In the genomic region with DNA sequence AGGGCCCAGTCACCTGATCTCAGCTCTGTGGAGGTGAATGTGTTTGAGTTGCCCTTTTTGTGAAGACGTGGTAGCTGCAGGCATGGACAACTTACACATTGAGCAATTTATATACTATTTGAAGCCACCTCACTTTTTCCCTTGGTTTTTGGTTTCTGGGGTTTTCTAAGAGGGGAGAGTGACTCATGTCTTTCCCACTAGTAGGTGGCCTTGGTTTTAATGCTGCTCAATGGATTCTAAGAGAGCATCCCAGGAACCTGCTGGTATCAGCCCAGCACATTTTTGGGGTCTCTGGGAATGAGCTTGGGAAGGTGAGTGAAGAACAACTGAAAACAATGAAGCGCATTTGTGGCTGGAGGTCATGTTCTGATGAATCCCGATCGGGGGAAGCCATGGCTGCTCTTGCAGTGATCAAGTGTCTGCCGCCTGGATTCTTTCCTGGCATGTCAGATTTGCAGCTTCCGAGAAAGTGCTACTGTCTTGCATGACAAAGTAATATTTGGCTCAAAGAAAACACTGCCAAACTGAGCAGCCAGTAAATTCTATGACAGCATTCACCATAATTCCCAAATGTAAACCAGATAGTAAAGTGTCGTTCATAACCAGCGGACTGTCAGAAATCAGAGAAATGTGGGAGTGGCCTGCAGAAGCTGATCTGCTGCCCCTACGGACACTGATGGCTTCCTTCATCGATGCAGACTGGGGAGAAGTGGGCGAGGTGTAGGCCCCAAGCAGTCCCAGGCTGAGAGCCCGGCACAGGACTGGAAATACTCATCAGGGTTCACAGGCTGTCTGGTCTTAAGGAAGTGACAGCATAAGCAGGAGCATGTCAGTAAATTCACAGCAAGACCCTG, we compare ENCODE assay signal across 13 cellular contexts.
DNase-seq lines count a peak whose midpoint lies in the region; ATAC-seq and TF ChIP-seq lines count a peak whose summit lies in the region.
"Had no signal": no experiment of that assay in that cellular context is flagged by ENCODE, and none has a peak within 500 bp of the region (broad histone marks: within the 10 kb centered on the region; RNA-seq: fewer than 3 reads in every experiment).

No MANE protein-coding gene starts in this region.

- H3K9me2 ChIP-seq in GM23338 (ENCODE audit: insufficient read depth), result no peaks in the 10 kb centered on the region

- no peaks in the 10 kb centered on the region for H3F3A ChIP-seq in GM23338 (replicated peaks; ENCODE audit: low read depth)

- peaks cover 6% of the 10 kb centered on the region; the same call in 1 of the 2 replicates for H3K4me1 ChIP-seq in GM23338 (ENCODE audit: insufficient read depth)
- peaks cover 80% of the 10 kb centered on the region for H3K4me1 ChIP-seq in left ventricle myocardium inferior
- peaks cover 36% of the 10 kb centered on the region for H3K4me1 ChIP-seq in lower lobe of right lung
- H3K4me1 ChIP-seq: body of pancreas had no signal

- no peaks in the 10 kb centered on the region; the same call in 1 of the 2 replicates for H3K79me2 ChIP-seq in GM23338 (replicated peaks; ENCODE audit: insufficient read depth)

- H3K27ac ChIP-seq in GM23338 (ENCODE audit: low read depth), result no peak overlapping the region
- H3K27ac ChIP-seq in left ventricle myocardium inferior (replicated peaks), result peak overlapping the region; percentile 81
- H3K27ac ChIP-seq in lower lobe of right lung, result no peak overlapping the region
- H3K27ac ChIP-seq: SJCRH30, suprapubic skin had no signal

- H3K36me3 Mint-ChIP-seq in GM23338 (ENCODE audit: low read depth), result peaks cover 11% of the 10 kb centered on the region
- no peaks in the 10 kb centered on the region for H3K36me3 Mint-ChIP-seq in activated naive CD8-positive, alpha-beta T cell treated with anti-CD3 and anti-CD28 coated beads, Interleukin-2, amount 50 U/mL, for 24 hours (ENCODE audit: low read depth)
- H3K36me3 Mint-ChIP-seq in stimulated activated effector memory CD8-positive, alpha-beta T cell treated with anti-CD3 and anti-CD28 coated beads, Interleukin-12 subunit alpha, Interleukin-12 subunit beta, amount 100 ng/mL, for 72 hours, result no peaks in the 10 kb centered on the region
- H3K36me3 Mint-ChIP-seq: activated CD4-positive, alpha-beta memory T cell treated with anti-CD3 and anti-CD28 coated beads for 36 hours had no signal

- no peak overlapping the region for H3K4me3 Mint-ChIP-seq in GM23338
- no peak overlapping the region for H3K4me3 Mint-ChIP-seq in activated naive CD8-positive, alpha-beta T cell treated with anti-CD3 and anti-CD28 coated beads, Interleukin-2, amount 50 U/mL, for 24 hours
- no peak overlapping the region for H3K4me3 Mint-ChIP-seq in stimulated activated effector memory CD8-positive, alpha-beta T cell treated with anti-CD3 and anti-CD28 coated beads, Interleukin-12 subunit alpha, Interleukin-12 subunit beta, amount 100 ng/mL, for 72 hours
- H3K4me3 Mint-ChIP-seq: activated CD4-positive, alpha-beta memory T cell treated with anti-CD3 and anti-CD28 coated beads for 36 hours had no signal

- no peak overlapping the region for H3K4me3 ChIP-seq in GM23338
- H3K4me3 ChIP-seq in left ventricle myocardium inferior, result no peak overlapping the region
- H3K4me3 ChIP-seq in lower lobe of right lung, result no peak overlapping the region
- H3K4me3 ChIP-seq: body of pancreas, SJCRH30, suprapubic skin had no signal

- intact Hi-C loops in left ventricle myocardium inferior (cut with micrococcal nuclease) (no loop called here), lower lobe of right lung (cut with DNase I) (no loop called here), left colon (cut with DNase I, micrococcal nuclease) (no loop called here)

- peaks cover 21% of the 10 kb centered on the region for H3K4me1 Mint-ChIP-seq in GM23338
- peaks cover 7% of the 10 kb centered on the region for H3K4me1 Mint-ChIP-seq in activated naive CD8-positive, alpha-beta T cell treated with anti-CD3 and anti-CD28 coated beads, Interleukin-2, amount 50 U/mL, for 24 hours
- peaks cover 7% of the 10 kb centered on the region for H3K4me1 Mint-ChIP-seq in stimulated activated effector memory CD8-positive, alpha-beta T cell treated with anti-CD3 and anti-CD28 coated beads, Interleukin-12 subunit alpha, Interleukin-12 subunit beta, amount 100 ng/mL, for 72 hours

- peak overlapping the region; percentile 33; the same call in 1 of the 2 replicates for H3K27ac Mint-ChIP-seq in GM23338
- no peak overlapping the region for H3K27ac Mint-ChIP-seq in activated naive CD8-positive, alpha-beta T cell treated with anti-CD3 and anti-CD28 coated beads, Interleukin-2, amount 50 U/mL, for 24 hours
- no peak overlapping the region for H3K27ac Mint-ChIP-seq in stimulated activated effector memory CD8-positive, alpha-beta T cell treated with anti-CD3 and anti-CD28 coated beads, Interleukin-12 subunit alpha, Interleukin-12 subunit beta, amount 100 ng/mL, for 72 hours
- H3K27ac Mint-ChIP-seq: activated CD4-positive, alpha-beta memory T cell treated with anti-CD3 and anti-CD28 coated beads for 36 hours had no signal

- DNase-seq in GM23338 (ENCODE audit: low spot score) (no peak), left ventricle myocardium inferior (no peak), lower lobe of right lung (no peak), left colon (no peak)
- DNase-seq in activated naive CD8-positive, alpha-beta T cell treated with anti-CD3 and anti-CD28 coated beads, Interleukin-2, amount 50 U/mL, for 24 hours, result no peak
- no peak for DNase-seq in stimulated activated effector memory CD8-positive, alpha-beta T cell treated with anti-CD3 and anti-CD28 coated beads, Interleukin-12 subunit alpha, Interleukin-12 subunit beta, amount 100 ng/mL, for 72 hours (ENCODE audit: low spot score in 2 of 2)
- DNase-seq: activated CD4-positive, alpha-beta memory T cell treated with anti-CD3 and anti-CD28 coated beads for 36 hours; body of pancreas; NCI-H345; SJCRH30 had no signal

- H3K9me3 ChIP-seq in left ventricle myocardium inferior (replicated peaks) (no peaks in the 10 kb centered on the region), lower lobe of right lung (no peaks in the 10 kb centered on the region)
- H3K9me3 ChIP-seq: body of pancreas, SJCRH30, suprapubic skin had no signal

- H3K9me3 Mint-ChIP-seq in GM23338, result no peaks in the 10 kb centered on the region; the same call in 2 of the 3 replicates
- no peaks in the 10 kb centered on the region for H3K9me3 Mint-ChIP-seq in activated naive CD8-positive, alpha-beta T cell treated with anti-CD3 and anti-CD28 coated beads, Interleukin-2, amount 50 U/mL, for 24 hours
- no peaks in the 10 kb centered on the region for H3K9me3 Mint-ChIP-seq in stimulated activated effector memory CD8-positive, alpha-beta T cell treated with anti-CD3 and anti-CD28 coated beads, Interleukin-12 subunit alpha, Interleukin-12 subunit beta, amount 100 ng/mL, for 72 hours

- no peak overlapping the region for H2AFZ ChIP-seq in GM23338

- H3K4me2 ChIP-seq in GM23338, result no peak overlapping the region

- H3K36me3 ChIP-seq in GM23338 (ENCODE audit: insufficient read depth) (no peaks in the 10 kb centered on the region; the same call in 1 of the 2 replicates), left ventricle myocardium inferior (no peaks in the 10 kb centered on the region), lower lobe of right lung (no peaks in the 10 kb centered on the region)
- H3K36me3 ChIP-seq: suprapubic skin had no signal

- ATAC-seq in GM23338 (no peak), lower lobe of right lung (no peak), left colon (no peak), GM18498 (IDR thresholded peaks at IDR 0.05; ENCODE audit: unreplicated experiment) (no peak), HG02763 (IDR thresholded peaks at IDR 0.05; ENCODE audit: unreplicated experiment) (no peak)
- peak; percentile 93 for ATAC-seq in activated naive CD8-positive, alpha-beta T cell treated with anti-CD3 and anti-CD28 coated beads, Interleukin-2, amount 50 U/mL, for 24 hours
- peak; percentile 35 for ATAC-seq in stimulated activated effector memory CD8-positive, alpha-beta T cell treated with anti-CD3 and anti-CD28 coated beads, Interleukin-12 subunit alpha, Interleukin-12 subunit beta, amount 100 ng/mL, for 72 hours
- ATAC-seq: body of pancreas had no signal

- H3K27me3 Mint-ChIP-seq in GM23338 (ENCODE audit: insufficient read depth, low read depth, poor library complexity), result peaks cover 12% of the 10 kb centered on the region
- H3K27me3 Mint-ChIP-seq in activated naive CD8-positive, alpha-beta T cell treated with anti-CD3 and anti-CD28 coated beads, Interleukin-2, amount 50 U/mL, for 24 hours, result peaks cover 78% of the 10 kb centered on the region

- H3K27me3 ChIP-seq in GM23338 (ENCODE audit: insufficient read depth) (no peaks in the 10 kb centered on the region), left ventricle myocardium inferior (ENCODE audit: low read depth) (no peaks in the 10 kb centered on the region), lower lobe of right lung (ENCODE audit: low read depth) (peaks cover 6% of the 10 kb centered on the region)
- H3K27me3 ChIP-seq: body of pancreas, SJCRH30, suprapubic skin had no signal

- no peaks in the 10 kb centered on the region; the same call in 1 of the 2 replicates for H4K20me1 ChIP-seq in GM23338 (replicated peaks; ENCODE audit: insufficient read depth)

- TF ChIP-seq CTCF in GM23338 (conservative IDR thresholded peaks at IDR 0.05; ENCODE audit: low read depth in 2 of 2) (no peak), left ventricle myocardium inferior (IDR thresholded peaks at IDR 0.05; ENCODE audit: borderline replicate concordance) (no peak), lower lobe of right lung (IDR thresholded peaks at IDR 0.05) (no peak)

TF ChIP-seq in GM23338, 12 proteins besides CTCF, POLR2A, EP300 and RAD21 (continues in another document):
- TF ChIP-seq ZNF114 (CRISPR knock-in tag; IDR thresholded peaks at IDR 0.05) (no peak), CREB1 (CRISPR knock-in tag; IDR thresholded peaks at IDR 0.05; ENCODE audit: low read depth) (no peak), ZNF331 (CRISPR knock-in tag; IDR thresholded peaks at IDR 0.05; ENCODE audit: low read depth) (no peak)

Comparison
In these comparisons a context has a peak if more than half of its experiments do, and no peak if none do; other contexts are left out.
1. ATAC-seq: peak in activated naive CD8-positive, alpha-beta T cell treated with anti-CD3 and anti-CD28 coated beads, Interleukin-2, amount 50 U/mL, for 24 hours (single experiment) and stimulated activated effector memory CD8-positive, alpha-beta T cell treated with anti-CD3 and anti-CD28 coated beads, Interleukin-12 subunit alpha, Interleukin-12 subunit beta, amount 100 ng/mL, for 72 hours (single experiment); none in GM23338 (single experiment), lower lobe of right lung (0 of 2), left colon (single experiment), GM18498 (single experiment) and HG02763 (single experiment).